In the genomic region with DNA sequence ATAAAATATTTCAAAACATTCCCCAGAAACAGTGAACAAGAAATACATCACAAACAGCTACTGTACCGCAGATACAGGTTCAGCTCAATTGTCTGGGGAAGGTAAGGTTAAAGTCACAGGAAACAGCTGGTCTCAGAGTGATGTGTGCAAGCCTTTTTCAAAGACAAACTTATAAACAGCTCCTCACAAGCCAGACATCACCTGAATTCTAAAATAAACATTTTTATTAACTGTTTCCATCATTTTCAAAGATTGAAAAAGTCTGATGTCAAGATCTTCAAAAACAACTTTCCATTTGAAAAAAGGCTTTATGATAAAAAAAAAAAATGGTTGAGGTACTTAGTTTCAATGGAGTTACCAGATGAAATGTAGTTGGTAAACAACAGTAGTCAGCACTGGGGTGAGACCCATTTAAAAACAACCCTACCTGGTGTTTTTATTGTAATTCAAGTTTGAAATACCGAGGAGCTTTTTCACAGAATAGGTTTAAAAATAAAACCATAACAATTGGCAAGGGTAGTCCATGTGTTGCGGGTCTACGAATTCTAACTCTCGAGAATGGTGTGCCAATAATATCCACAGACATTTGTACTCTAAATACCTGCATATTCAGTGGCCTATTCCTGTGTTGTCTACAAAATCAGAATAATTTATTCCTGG, we compare ENCODE assay signal across 8 cellular contexts. TPM values are rescaled to one million over a fixed set of nuclear protein-coding genes. Genes with fewer than 3 reads are reported as not detected.
DNase-seq lines count a peak whose midpoint lies in the region; ATAC-seq and TF ChIP-seq lines count a peak whose summit lies in the region.

No MANE protein-coding gene starts in this region.

- POLR2A ChIA-PET in BJ (lab: Charles Lee), result interaction anchor here (0.7 kb wide), 1 partner anchor 429 kb away, joined by 3 read pairs; no protein-coding TSS in a partner anchor

- H3K27me3 ChIP-seq in BJ (ENCODE audit: control insufficient read depth, insufficient read depth, low read length) (no peaks in the 10 kb centered on the region), HL-60 (ENCODE audit: insufficient read depth, poor library complexity, severe bottlenecking) (no peaks in the 10 kb centered on the region), breast epithelium (no peaks in the 10 kb centered on the region), muscle layer of colon (ENCODE audit: control insufficient read depth in 1 of 2, insufficient read depth in 2 of 2, low read length in 2 of 2) (no peaks in the 10 kb centered on the region)

- H3K4me3 ChIP-seq in BJ (ENCODE audit: low read depth, low read length), result peak overlapping the region; percentile 98
- peak overlapping the region; percentile 81 for H3K4me3 ChIP-seq in HL-60 (replicated peaks; ENCODE audit: insufficient read depth, low read length)
- H3K4me3 ChIP-seq in breast epithelium, result peak overlapping the region; percentile 66 to 100 (median 95)
- peak overlapping the region; percentile 46 to 99 for H3K4me3 ChIP-seq in muscle layer of colon (ENCODE audit: low read depth in 1 of 2, low read length in 2 of 2)

- no peak for TF ChIP-seq POLR2A in breast epithelium (IDR thresholded peaks at IDR 0.05)

- H3K27ac ChIP-seq in HL-60 (replicated peaks) (peak overlapping the region; percentile 90), breast epithelium (peak overlapping the region; percentile 96 to 99), muscle layer of colon (ENCODE audit: low read depth, low read length) (peak overlapping the region; percentile 99)

- ATAC-seq in GM21825 (IDR thresholded peaks at IDR 0.05; ENCODE audit: unreplicated experiment), result no peak
- no peak for ATAC-seq in GM21723 (IDR thresholded peaks at IDR 0.05; ENCODE audit: unreplicated experiment)

- intact Hi-C loops in breast epithelium (cut with DNase I; ENCODE audit: low total_unique reads), result no loop called here

- no peak for TF ChIP-seq CTCF in BJ (IDR thresholded peaks at IDR 0.05; ENCODE audit: insufficient read depth, low read depth, low read length)
- TF ChIP-seq CTCF in HL-60 (IDR thresholded peaks at IDR 0.05; ENCODE audit: insufficient read depth, low read length), result no peak
- TF ChIP-seq CTCF in breast epithelium (IDR thresholded peaks at IDR 0.05), result no peak

- peak overlapping the region; percentile 88 for H3K9ac ChIP-seq in muscle layer of colon (ENCODE audit: low read length)

- peaks cover 0 to 14% of the 10 kb centered on the region in 2 donors for H3K4me1 ChIP-seq in breast epithelium
- H3K4me1 ChIP-seq in muscle layer of colon (ENCODE audit: insufficient read depth, low read length), result peaks cover 36% of the 10 kb centered on the region

- CTCF ChIA-PET in BJ (lab: Yijun Ruan, JAX), result interaction anchor here (0.9 to 1.0 kb wide), 2 partner anchors 330 to 562 kb away, joined by 3 to 5 read pairs; no protein-coding TSS in a partner anchor

- DNase-seq in BJ (ENCODE audit: low read depth), result no peak
- DNase-seq in HL-60 (ENCODE audit: low read depth in 1 of 2, low spot score in 1 of 2), result no peak
- DNase-seq in breast epithelium (ENCODE audit: low spot score in 2 of 2), result no peak
- DNase-seq in NCI-H1436 treated with DMSO at 0.1 percent for 48 hours (lab: John Stamatoyannopoulos, UW), result no peak
- no peak for DNase-seq in COLO829 (ENCODE audit: low spot score)

- no peaks in the 10 kb centered on the region for H3K9me3 ChIP-seq in breast epithelium
- H3K9me3 ChIP-seq in muscle layer of colon (ENCODE audit: low read length), result no peaks in the 10 kb centered on the region

- no peaks in the 10 kb centered on the region for H3K36me3 ChIP-seq in BJ (ENCODE audit: control insufficient read depth, insufficient read depth, low read length)
- no peaks in the 10 kb centered on the region for H3K36me3 ChIP-seq in breast epithelium
- peaks cover 13% of the 10 kb centered on the region for H3K36me3 ChIP-seq in muscle layer of colon (ENCODE audit: insufficient read depth, low read length)

RNA-seq across cellular contexts. Expression of a gene that starts 3.9 kb away (rescaled TPM):
- 73.8 and 81.3 TPM in 2 replicates for polyA plus RNA-seq in BJ (2011; rRNA removed)
- 66.4 and 77.9 TPM in 2 replicates for polyA minus RNA-seq in BJ (2011; rRNA and poly(A)+ RNA removed)
- total RNA-seq in breast epithelium, result 100 to 1,000 TPM in 1 of 3 donors, 10 to 100 TPM in 2; 83.9 to 106 (median 96.3) TPM
